Comparison of ENCODE assay signal across 8 cellular contexts in genomic region chr19:33125929-33126388, GRCh38. TPM values are rescaled to one million over a fixed set of nuclear protein-coding genes. Genes with fewer than 3 reads are reported as not detected.
DNase-seq lines count a peak whose midpoint lies in the region; ATAC-seq lines count a peak whose summit lies in the region.

No MANE protein-coding gene starts in this region.

- no peak overlapping the region for H2BK120ac ChIP-seq in mesenchymal stem cell (ENCODE audit: low read depth, low read length)

- no peaks in the 10 kb centered on the region for H3K27me3 ChIP-seq in mesenchymal stem cell (ENCODE audit: control insufficient read depth in 1 of 2, insufficient read depth in 1 of 2, low read length in 2 of 2)

- no peak overlapping the region for H3K14ac ChIP-seq in mesenchymal stem cell (ENCODE audit: low read length in 2 of 2)

- H2BK5ac ChIP-seq in mesenchymal stem cell (ENCODE audit: low read depth, low read length, poor library complexity, severe bottlenecking), result no peak overlapping the region

- no peak overlapping the region for H2BK12ac ChIP-seq in mesenchymal stem cell (ENCODE audit: low read length in 2 of 2)

- no peak overlapping the region for H3K27ac ChIP-seq in mesenchymal stem cell (ENCODE audit: low read length, poor library complexity, severe bottlenecking)

- H3K36me3 ChIP-seq in mesenchymal stem cell (ENCODE audit: control insufficient read depth in 1 of 2, insufficient read depth in 2 of 2, low read depth in 1 of 2, low read length in 2 of 2), result peaks cover 35 to 44% of the 10 kb centered on the region in 2 experiments

- H3K4ac ChIP-seq in mesenchymal stem cell (ENCODE audit: low read depth in 1 of 2, low read length in 2 of 2), result no peak overlapping the region

- no peak overlapping the region for H3K4me2 ChIP-seq in mesenchymal stem cell (ENCODE audit: low read length, poor library complexity, severe bottlenecking)

- no peak overlapping the region for H3K4me3 ChIP-seq in mesenchymal stem cell (ENCODE audit: insufficient read depth in 1 of 2, low read depth in 1 of 2, low read length in 2 of 2)

- no peak overlapping the region for H3K18ac ChIP-seq in mesenchymal stem cell (ENCODE audit: low read depth in 1 of 2, low read length in 2 of 2)

- peak overlapping the region; percentile 84 for H2AFZ ChIP-seq in mesenchymal stem cell (ENCODE audit: low read depth, low read length)

- peak; percentile 14 for DNase-seq in DMS 273 treated with DMSO at 0.1 percent for 48 hours (lab: John Stamatoyannopoulos, UW)
- DNase-seq in NCI-H526 treated with DMSO at 0.1 percent for 48 hours (lab: John Stamatoyannopoulos, UW), result peak; percentile 48
- DNase-seq in activated CD4-positive, alpha-beta T cell treated with anti-CD3 and anti-CD28 coated beads, Interleukin-2, amount 50 U/mL, for 24 hours (ENCODE audit: low read depth in 1 of 2, low spot score in 1 of 2), result peak; percentile 9 to 47
- DNase-seq in dermis microvascular lymphatic vessel endothelial cell (ENCODE audit: low read depth in 2 of 2), result peak; percentile 30 to 64
- DNase-seq in mesenchymal stem cell, result peak; percentile 67
- DNase-seq in stimulated activated CD8-positive, alpha-beta memory T cell treated with anti-CD3 and anti-CD28 coated beads, Interleukin-4, amount 100 ng/mL, for 24 hours (ENCODE audit: low read depth), result peak; percentile 23

- H3K9me3 ChIP-seq in mesenchymal stem cell (ENCODE audit: control insufficient read depth, low read length), result no peaks in the 10 kb centered on the region

- H3K23ac ChIP-seq in mesenchymal stem cell (ENCODE audit: low read length in 2 of 2), result no peak overlapping the region

- H3K79me1 ChIP-seq in mesenchymal stem cell (replicated peaks; ENCODE audit: low read length, poor library complexity, severe bottlenecking), result peaks cover 3% of the 10 kb centered on the region

- H3K9ac ChIP-seq in mesenchymal stem cell (ENCODE audit: low read length), result peak overlapping the region; percentile 34

- no peak overlapping the region for H4K91ac ChIP-seq in mesenchymal stem cell (ENCODE audit: low read length)

- 48% methylated on average over 12 of the region's 12 CpGs for WGBS in mesenchymal stem cell

- ATAC-seq in HG02642 (IDR thresholded peaks at IDR 0.05; ENCODE audit: poor library complexity, unreplicated experiment) (peak; percentile 63), GM19467 (IDR thresholded peaks at IDR 0.05; ENCODE audit: unreplicated experiment) (no peak)

- H2AK5ac ChIP-seq in mesenchymal stem cell (ENCODE audit: low read length, severe bottlenecking), result no peak overlapping the region

- H3K4me1 ChIP-seq in mesenchymal stem cell (ENCODE audit: control insufficient read depth, insufficient read depth, low read depth, low read length), result no peaks in the 10 kb centered on the region

- H2BK15ac ChIP-seq in mesenchymal stem cell (ENCODE audit: low read depth, poor library complexity, severe bottlenecking), result no peak overlapping the region

- H4K8ac ChIP-seq in mesenchymal stem cell (ENCODE audit: low read length), result no peak overlapping the region

RNA-seq across cellular contexts. Expression of gene WDR88, which starts 6.0 kb away (rescaled TPM):
- not detected in 2 replicates for total RNA-seq in dermis microvascular lymphatic vessel endothelial cell
- not detected for polyA plus RNA-seq in mesenchymal stem cell (2013, experiment 1 of 2)
- not detected for polyA plus RNA-seq in mesenchymal stem cell (2013, experiment 2 of 2)

RNA-seq across cellular contexts. Expression of gene GPATCH1, which starts 45.0 kb away (rescaled TPM):
- total RNA-seq in dermis microvascular lymphatic vessel endothelial cell, result 4.4 and 5.8 TPM in 2 replicates
- 3.7 TPM for polyA plus RNA-seq in mesenchymal stem cell (2013, experiment 1 of 2)
- polyA plus RNA-seq in mesenchymal stem cell (2013, experiment 2 of 2), result 3.7 TPM

Comparison
In these comparisons a context has a peak if more than half of its experiments do, and no peak if none do; other contexts are left out.
1. DNase-seq: peak in every context shown above with its lines; median percentile 67 in mesenchymal stem cell; 48 in NCI-H526 treated with DMSO at 0.1 percent for 48 hours; 47 in dermis microvascular lymphatic vessel endothelial cell; 28 in activated CD4-positive, alpha-beta T cell treated with anti-CD3 and anti-CD28 coated beads, Interleukin-2, amount 50 U/mL, for 24 hours; 23 in stimulated activated CD8-positive, alpha-beta memory T cell treated with anti-CD3 and anti-CD28 coated beads, Interleukin-4, amount 100 ng/mL, for 24 hours; 14 in DMS 273 treated with DMSO at 0.1 percent for 48 hours.